ENCODE assay signal across 22 cellular contexts in genomic region chr1:175802407-175803123, GRCh38. TPM values are rescaled to one million over a fixed set of nuclear protein-coding genes. Genes with fewer than 3 reads are reported as not detected.
A peak's percentile ranks its signal among the peaks of the same experiment; 100 is the strongest.
DNase-seq lines count a peak whose midpoint lies in the region; ATAC-seq and TF ChIP-seq lines count a peak whose summit lies in the region.
"Had no signal": no experiment of that assay in that cellular context is flagged by ENCODE, and none has a peak within 500 bp of the region (broad histone marks: within the 10 kb centered on the region; RNA-seq: fewer than 3 reads in every experiment).

No MANE protein-coding gene starts in this region.

- no peak for DNase-seq in activated naive CD4-positive, alpha-beta T cell (lab: John Stamatoyannopoulos, UW)
- DNase-seq in WTC11 (ENCODE audit: low spot score) (peak; percentile 17), heart left ventricle (peak in 2 of 5 donors; percentile 11 to 34), neural progenitor cell (ENCODE audit: low spot score) (peak; percentile 12), caudate nucleus (lab: John Stamatoyannopoulos, UW) (no peak)
- no peak for DNase-seq in activated CD4-positive, alpha-beta memory T cell treated with anti-CD3 and anti-CD28 coated beads for 36 hours
- DNase-seq: 8988T; Caco-2; CD4-positive, alpha-beta memory T cell; Kasumi-1; NCI-H1694 treated with DMSO at 0.1 percent for 48 hours; NCI-H446; NCI-H69; PC-9; RPMI8226; SIG-M5; SK-N-SH had no signal

- H3K79me2 ChIP-seq in neural progenitor cell (ENCODE audit: low read depth) = no peaks in the 10 kb centered on the region

- POLR2A ChIA-PET in WTC11 (lab: Charles Lee) = no interaction called here
- POLR2A ChIA-PET in activated CD4-positive, alpha-beta memory T cell treated with anti-CD3 and anti-CD28 coated beads for 36 hours (lab: Charles Lee) = no interaction called here

- no peaks in the 10 kb centered on the region for H3K36me3 ChIP-seq in heart left ventricle
- no peaks in the 10 kb centered on the region for H3K36me3 ChIP-seq in neural progenitor cell
- H3K36me3 ChIP-seq: BLaER1 treated with 17β-estradiol and CSF1 and Interleukin-3, amounts not matched to agents 10 nM and 100 nM had no signal

- H3K27ac ChIP-seq in heart left ventricle = peak overlapping the region in 1 of 12 donors; percentile 39
- no peak overlapping the region for H3K27ac ChIP-seq in neural progenitor cell
- H3K27ac ChIP-seq in caudate nucleus (ENCODE audit: low read depth, low read length) = no peak overlapping the region
- H3K27ac ChIP-seq: BLaER1 treated with 17β-estradiol and CSF1 and Interleukin-3, amounts not matched to agents 10 nM and 100 nM; PC-9 had no signal

- TF ChIP-seq CTCF in WTC11 (IDR thresholded peaks at IDR 0.05) = no peak
- no peak for TF ChIP-seq CTCF in heart left ventricle (IDR thresholded peaks at IDR 0.05)
- TF ChIP-seq CTCF in neural progenitor cell (IDR thresholded peaks at IDR 0.05) = peak; percentile 11

- H3K9me3 Mint-ChIP-seq in activated naive CD4-positive, alpha-beta T cell treated with anti-CD3 and anti-CD28 coated beads, Interleukin-2, amount 50 U/mL, for 24 hours = no peaks in the 10 kb centered on the region
- no peaks in the 10 kb centered on the region for H3K9me3 Mint-ChIP-seq in WTC11
- no peaks in the 10 kb centered on the region for H3K9me3 Mint-ChIP-seq in neural progenitor cell
- no peaks in the 10 kb centered on the region for H3K9me3 Mint-ChIP-seq in activated CD4-positive, alpha-beta memory T cell treated with anti-CD3 and anti-CD28 coated beads for 36 hours

- H4K20me1 ChIP-seq in neural progenitor cell (ENCODE audit: low read depth) = no peaks in the 10 kb centered on the region
- H4K20me1 ChIP-seq: BLaER1 treated with 17β-estradiol and CSF1 and Interleukin-3, amounts not matched to agents 10 nM and 100 nM had no signal

- TF ChIP-seq POLR2A in heart left ventricle (IDR thresholded peaks at IDR 0.05) = no peak

- H3K27me3 ChIP-seq in heart left ventricle (no peaks in the 10 kb centered on the region), neural progenitor cell (no peaks in the 10 kb centered on the region)
- H3K27me3 ChIP-seq: BLaER1 treated with 17β-estradiol and CSF1 and Interleukin-3, amounts not matched to agents 10 nM and 100 nM had no signal

- H3K4me1 ChIP-seq in heart left ventricle (peaks cover 0 to 30% (median 0%) of the 10 kb centered on the region in 12 donors), neural progenitor cell (peaks cover 1% of the 10 kb centered on the region)
- H3K4me1 ChIP-seq: BLaER1 treated with 17β-estradiol and CSF1 and Interleukin-3, amounts not matched to agents 10 nM and 100 nM; Caco-2 had no signal

- H2AFZ ChIP-seq in neural progenitor cell (replicated peaks) = peak overlapping the region; percentile 85
- H2AFZ ChIP-seq: PC-9 had no signal

- H3K4me3 ChIP-seq in heart left ventricle = no peak overlapping the region
- no peak overlapping the region for H3K4me3 ChIP-seq in neural progenitor cell
- H3K4me3 ChIP-seq: BLaER1 treated with 17β-estradiol and CSF1 and Interleukin-3, amounts not matched to agents 10 nM and 100 nM; PC-9 had no signal

- CTCF ChIA-PET in WTC11 (lab: Charles Lee) = interaction anchor here (1.0 to 2.0 kb wide), 5 partner anchors 10 to 45 kb away, joined by 3 to 9 read pairs (median 4); no protein-coding TSS in a partner anchor
- CTCF ChIA-PET in activated CD4-positive, alpha-beta memory T cell treated with anti-CD3 and anti-CD28 coated beads for 36 hours (lab: Charles Lee) = no interaction called here

- peak overlapping the region; percentile 9 for H3K27ac Mint-ChIP-seq in activated naive CD4-positive, alpha-beta T cell treated with anti-CD3 and anti-CD28 coated beads, Interleukin-2, amount 50 U/mL, for 24 hours
- H3K27ac Mint-ChIP-seq in WTC11 = no peak overlapping the region
- no peak overlapping the region for H3K27ac Mint-ChIP-seq in neural progenitor cell
- H3K27ac Mint-ChIP-seq in activated CD4-positive, alpha-beta memory T cell treated with anti-CD3 and anti-CD28 coated beads for 36 hours = no peak overlapping the region
- H3K27ac Mint-ChIP-seq: CD4-positive, alpha-beta memory T cell had no signal

- ATAC-seq in WTC11 = peak; percentile 82
- ATAC-seq in heart left ventricle = peak; percentile 79 to 92 (median 86)
- ATAC-seq in HG03342 (IDR thresholded peaks at IDR 0.05; ENCODE audit: unreplicated experiment) = no peak

- H3K4me1 Mint-ChIP-seq in activated naive CD4-positive, alpha-beta T cell treated with anti-CD3 and anti-CD28 coated beads, Interleukin-2, amount 50 U/mL, for 24 hours = no peaks in the 10 kb centered on the region
- H3K4me1 Mint-ChIP-seq in WTC11 (peaks cover 5% of the 10 kb centered on the region), neural progenitor cell (peaks cover 5% of the 10 kb centered on the region)
- H3K4me1 Mint-ChIP-seq in activated CD4-positive, alpha-beta memory T cell treated with anti-CD3 and anti-CD28 coated beads for 36 hours (ENCODE audit: low read depth) = no peaks in the 10 kb centered on the region
- H3K4me1 Mint-ChIP-seq: CD4-positive, alpha-beta memory T cell had no signal

- H3K4me2 ChIP-seq in neural progenitor cell = no peak overlapping the region
- H3K4me2 ChIP-seq: BLaER1 treated with 17β-estradiol and CSF1 and Interleukin-3, amounts not matched to agents 10 nM and 100 nM; PC-9; SK-N-SH had no signal

- H3K27me3 Mint-ChIP-seq in activated naive CD4-positive, alpha-beta T cell treated with anti-CD3 and anti-CD28 coated beads, Interleukin-2, amount 50 U/mL, for 24 hours = peaks cover 3% of the 10 kb centered on the region
- H3K27me3 Mint-ChIP-seq in WTC11 (ENCODE audit: low read depth) (peaks cover 5% of the 10 kb centered on the region), neural progenitor cell (ENCODE audit: insufficient read depth, low read depth) (no peaks in the 10 kb centered on the region)
- no peaks in the 10 kb centered on the region for H3K27me3 Mint-ChIP-seq in activated CD4-positive, alpha-beta memory T cell treated with anti-CD3 and anti-CD28 coated beads for 36 hours

- no peaks in the 10 kb centered on the region for H3K36me3 Mint-ChIP-seq in activated naive CD4-positive, alpha-beta T cell treated with anti-CD3 and anti-CD28 coated beads, Interleukin-2, amount 50 U/mL, for 24 hours
- no peaks in the 10 kb centered on the region for H3K36me3 Mint-ChIP-seq in WTC11
- H3K36me3 Mint-ChIP-seq in neural progenitor cell = no peaks in the 10 kb centered on the region
- no peaks in the 10 kb centered on the region for H3K36me3 Mint-ChIP-seq in activated CD4-positive, alpha-beta memory T cell treated with anti-CD3 and anti-CD28 coated beads for 36 hours
- H3K36me3 Mint-ChIP-seq: CD4-positive, alpha-beta memory T cell had no signal

- H3K4me3 Mint-ChIP-seq in activated naive CD4-positive, alpha-beta T cell treated with anti-CD3 and anti-CD28 coated beads, Interleukin-2, amount 50 U/mL, for 24 hours = no peak overlapping the region
- no peak overlapping the region for H3K4me3 Mint-ChIP-seq in WTC11
- H3K4me3 Mint-ChIP-seq in neural progenitor cell = no peak overlapping the region
- no peak overlapping the region for H3K4me3 Mint-ChIP-seq in activated CD4-positive, alpha-beta memory T cell treated with anti-CD3 and anti-CD28 coated beads for 36 hours
- H3K4me3 Mint-ChIP-seq: CD4-positive, alpha-beta memory T cell had no signal

- H3F3A ChIP-seq in neural progenitor cell (ENCODE audit: low read depth) = no peaks in the 10 kb centered on the region

- WGBS in heart left ventricle, 4 donors = 37 to 53% (median 41%) methylated on average over 9 to 10 of the region's 10 CpGs

- intact Hi-C loops in heart left ventricle (cut with DNase I) = no loop called here
- intact Hi-C loops in activated CD4-positive, alpha-beta memory T cell treated with anti-CD3 and anti-CD28 coated beads for 36 hours (cut with micrococcal nuclease) = no loop called here

- no peak overlapping the region for H3K9ac ChIP-seq in neural progenitor cell
- H3K9ac ChIP-seq: BLaER1 treated with 17β-estradiol and CSF1 and Interleukin-3, amounts not matched to agents 10 nM and 100 nM; SK-N-SH had no signal

- H3K9me3 ChIP-seq in heart left ventricle = peaks cover 0 to 5% (median 0%) of the 10 kb centered on the region in 12 donors
- no peaks in the 10 kb centered on the region for H3K9me3 ChIP-seq in neural progenitor cell (ENCODE audit: low read depth)
- H3K9me3 ChIP-seq: Caco-2, SK-N-SH had no signal

TF ChIP-seq in WTC11, 78 proteins besides CTCF, POLR2A, EP300 and RAD21:
- TF ChIP-seq ZNF423 (CRISPR knock-in tag; IDR thresholded peaks at IDR 0.05) (no peak), ZNF121 (CRISPR knock-in tag; IDR thresholded peaks at IDR 0.05) (no peak), ESRRA (CRISPR knock-in tag; IDR thresholded peaks at IDR 0.05; ENCODE audit: borderline replicate concordance) (no peak), ZNF219 (CRISPR knock-in tag; IDR thresholded peaks at IDR 0.05; ENCODE audit: borderline replicate concordance) (no peak), ATF3 (CRISPR knock-in tag; conservative IDR thresholded peaks at IDR 0.05) (no peak), RORB (CRISPR knock-in tag; IDR thresholded peaks at IDR 0.05) (no peak), ERG (CRISPR knock-in tag; IDR thresholded peaks at IDR 0.05) (no peak)

RNA-seq across cellular contexts. Expression of gene TNR, which starts 59.2 kb away (rescaled TPM):
- total RNA-seq in WTC11 (2021) (0.02 TPM in 2 of 3 replicates, not detected in the other), heart left ventricle (under 1 TPM in 1 of 9 donors, not detected in 8; 0.17 TPM), neural progenitor cell (ENCODE audit: low replicate concordance) (not detected in 2 replicates)
- polyA plus RNA-seq in heart left ventricle = under 1 TPM in 1 of 2 donors, not detected in 1; 0.01 TPM
- total RNA-seq in activated CD4-positive, alpha-beta memory T cell treated with anti-CD3 and anti-CD28 coated beads for 36 hours = not detected
- total RNA-seq: Caco-2; CD4-positive, alpha-beta memory T cell; G401; MCF 10A; PC-9 had no signal
- polyA plus RNA-seq: CD4-positive, alpha-beta memory T cell had no signal

Comparison
In these comparisons a context has a peak if more than half of its experiments do, and no peak if none do; other contexts are left out.
1. DNase-seq: peak in WTC11 (single experiment) and neural progenitor cell (single experiment); none in activated naive CD4-positive, alpha-beta T cell (0 of 4), activated CD4-positive, alpha-beta memory T cell treated with anti-CD3 and anti-CD28 coated beads for 36 hours (single experiment) and caudate nucleus (0 of 61).